In genomic region chr20:46928580-46929132, GRCh38 we compare ENCODE assay signal across 3 cellular contexts.
A peak's percentile ranks its signal among the peaks of the same experiment; 100 is the strongest.
TF ChIP-seq lines count a peak whose summit lies in the region.

No MANE protein-coding gene starts in this region.

TF ChIP-seq in IMR-90, 13 proteins besides CTCF, POLR2A, EP300 and RAD21:
- TF ChIP-seq NFE2L2 (IDR thresholded peaks at IDR 0.05; ENCODE audit: low read depth, low read length): peak; percentile 26; the same call in 1 of the 2 replicates
- TF ChIP-seq MAZ (IDR thresholded peaks at IDR 0.05; ENCODE audit: borderline replicate concordance, low read depth, low read length): no peak
- no peak for TF ChIP-seq ELK1 (IDR thresholded peaks at IDR 0.05; ENCODE audit: borderline replicate concordance, low read depth, low read length)
- TF ChIP-seq MAFK (IDR thresholded peaks at IDR 0.05; ENCODE audit: low read depth, low read length): peak; percentile 67
TF ChIP-seq in IMR-90: peak in this region for 2.

TF ChIP-seq in H1, 55 proteins besides CTCF, POLR2A, EP300 and RAD21:
- TF ChIP-seq ATF2 (IDR thresholded peaks at IDR 0.05; ENCODE audit: low read length) (no peak), RBBP5 (IDR thresholded peaks at IDR 0.05; ENCODE audit: borderline replicate concordance, low read depth, low read length) (no peak), RNF2 (IDR thresholded peaks at IDR 0.05; ENCODE audit: borderline replicate concordance, low read depth, low read length, missing control alignments, poor library complexity, severe bottlenecking) (no peak), SRF (IDR thresholded peaks at IDR 0.05; ENCODE audit: low read depth, low read length) (no peak), CBX8 (IDR thresholded peaks at IDR 0.05; ENCODE audit: borderline replicate concordance, low read depth, low read length) (no peak), MAFK (IDR thresholded peaks at IDR 0.05; ENCODE audit: low read depth, low read length) (peak; percentile 53; the same call in 1 of the 2 replicates), BACH1 (IDR thresholded peaks at IDR 0.05; ENCODE audit: low read length) (peak; percentile 48; the same call in 1 of the 2 replicates), ATF3 (IDR thresholded peaks at IDR 0.05; ENCODE audit: insufficient read depth, low read depth, low read length) (no peak)

TF ChIP-seq in HepG2, 621 proteins besides CTCF, POLR2A, EP300 and RAD21:
- TF ChIP-seq DPF2 (CRISPR knock-in tag; IDR thresholded peaks at IDR 0.05; ENCODE audit: borderline replicate concordance, low read depth) (no peak), PAF1 (CRISPR knock-in tag; IDR thresholded peaks at IDR 0.05) (no peak), MAFK (conservative IDR thresholded peaks at IDR 0.05 in 1 of 2, IDR thresholded peaks at IDR 0.05 in 1 of 2; ENCODE audit: low read length in 2 of 2) (peak; percentile 38 to 54; a peak in 3 of 4 replicates), ZNF513 (CRISPR knock-in tag; conservative IDR thresholded peaks at IDR 0.05) (no peak), MAFF (IDR thresholded peaks at IDR 0.05; ENCODE audit: low read depth, low read length) (peak; percentile 60)
